Comparison of ENCODE assay signal across 2 cellular contexts in genomic region chr20:8510808-8511207, GRCh38.
TF ChIP-seq lines count a peak whose summit lies in the region.

No MANE protein-coding gene starts in this region.

TF ChIP-seq in A549, 52 proteins besides CTCF, POLR2A, EP300 and RAD21:
- TF ChIP-seq RARB (CRISPR knock-in tag; IDR thresholded peaks at IDR 0.05): no peak
- no peak for TF ChIP-seq NPAS2 (CRISPR knock-in tag; IDR thresholded peaks at IDR 0.05; ENCODE audit: borderline replicate concordance)
- TF ChIP-seq MAFK (IDR thresholded peaks at IDR 0.05; ENCODE audit: partially characterized antibody): peak; percentile 82

TF ChIP-seq in K562, 482 proteins besides CTCF, POLR2A, EP300 and RAD21:
- TF ChIP-seq SIN3B (IDR thresholded peaks at IDR 0.05; ENCODE audit: low read depth): no peak
- no peak for TF ChIP-seq GTF2A2 (tag; IDR thresholded peaks at IDR 0.05)
- peak; percentile 46; the same call in 1 of the 2 replicates for TF ChIP-seq ZNF316 (IDR thresholded peaks at IDR 0.05)
- no peak for TF ChIP-seq SFPQ (IDR thresholded peaks at IDR 0.05; ENCODE audit: low read depth, low read length)
- peak; percentile 25; the same call in 1 of the 2 replicates for TF ChIP-seq MAFF (IDR thresholded peaks at IDR 0.05; ENCODE audit: low read length)
- no peak for TF ChIP-seq RBM34 (IDR thresholded peaks at IDR 0.05; ENCODE audit: borderline replicate concordance, insufficient read depth, low read length)
- TF ChIP-seq MAFK (IDR thresholded peaks at IDR 0.05; ENCODE audit: low read length): peak; percentile 27; the same call in 1 of the 2 replicates
- TF ChIP-seq MAFG (tag; conservative IDR thresholded peaks at IDR 0.05): 0 out of 2 replicates have a peak, but pooled peaks have one; percentile 9
